Comparison of ENCODE assay signal across 1 cellular context in genomic region chr9:132125944-132126720, GRCh38.
TF ChIP-seq lines count a peak whose summit lies in the region.

No MANE protein-coding gene starts in this region.

TF ChIP-seq in WTC11, 78 proteins besides CTCF, POLR2A, EP300 and RAD21 (continued from another document):
- TF ChIP-seq, protein P1, sequence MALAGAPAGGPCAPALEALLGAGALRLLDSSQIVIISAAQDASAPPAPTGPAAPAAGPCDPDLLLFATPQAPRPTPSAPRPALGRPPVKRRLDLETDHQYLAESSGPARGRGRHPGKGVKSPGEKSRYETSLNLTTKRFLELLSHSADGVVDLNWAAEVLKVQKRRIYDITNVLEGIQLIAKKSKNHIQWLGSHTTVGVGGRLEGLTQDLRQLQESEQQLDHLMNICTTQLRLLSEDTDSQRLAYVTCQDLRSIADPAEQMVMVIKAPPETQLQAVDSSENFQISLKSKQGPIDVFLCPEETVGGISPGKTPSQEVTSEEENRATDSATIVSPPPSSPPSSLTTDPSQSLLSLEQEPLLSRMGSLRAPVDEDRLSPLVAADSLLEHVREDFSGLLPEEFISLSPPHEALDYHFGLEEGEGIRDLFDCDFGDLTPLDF (CRISPR knock-in tag; IDR thresholded peaks at IDR 0.05), result no peak
- TF ChIP-seq TEAD1 (CRISPR knock-in tag; IDR thresholded peaks at IDR 0.05), result no peak
